Comparison of ENCODE assay signal across 8 cellular contexts in genomic region chr11:14643697-14644395, GRCh38. TPM values are rescaled to one million over a fixed set of nuclear protein-coding genes. Genes with fewer than 3 reads are reported as not detected.
DNase-seq lines count a peak whose midpoint lies in the region; ATAC-seq and TF ChIP-seq lines count a peak whose summit lies in the region.

Gene PDE3B, plus strand, starts transcription at chr11:14643804. Its CDS starts 272 bp downstream, at chr11:14644076.

- POLR2A ChIA-PET in PC-3 (lab: Charles Lee; ENCODE audit: unreplicated experiment), result no interaction called here
- POLR2A ChIA-PET in naive thymus-derived CD4-positive, alpha-beta T cell (lab: Charles Lee), result interaction anchor here (0.6 to 4.6 kb wide), 27 partner anchors 8 to 260 kb away, joined by 3 to 67 read pairs (median 6); partner anchors contain the start of genes CYP2R1 and PSMA1

- H3K27me3 ChIP-seq in HL-60 (ENCODE audit: insufficient read depth, poor library complexity, severe bottlenecking), result no peaks in the 10 kb centered on the region
- H3K27me3 ChIP-seq in PC-3 (ENCODE audit: low read length), result peaks cover 74% of the 10 kb centered on the region
- no peaks in the 10 kb centered on the region for H3K27me3 ChIP-seq in fibroblast of lung (ENCODE audit: control insufficient read depth, insufficient read depth, low read length)
- no peaks in the 10 kb centered on the region for H3K27me3 ChIP-seq in naive thymus-derived CD4-positive, alpha-beta T cell (ENCODE audit: control insufficient read depth in 2 of 2, insufficient read depth in 2 of 2, low read length in 2 of 2)

- H3K27ac ChIP-seq in HL-60 (replicated peaks) (peak within 1 kb of the TSS; percentile 92), PC-3 (ENCODE audit: low read length) (no peak within 1 kb of the TSS), fibroblast of lung (ENCODE audit: insufficient read depth, low read length) (peak within 1 kb of the TSS; percentile 50)
- peak within 1 kb of the TSS; percentile 89 for H3K27ac ChIP-seq in naive thymus-derived CD4-positive, alpha-beta T cell (ENCODE audit: low read depth, low read length)

- H3F3A ChIP-seq in PC-3 (ENCODE audit: low read length, unreplicated experiment), result no peaks in the 10 kb centered on the region

- peak; percentile 71 for DNase-seq in COLO829 (ENCODE audit: low spot score)
- peak; percentile 80 to 91 for DNase-seq in HL-60 (ENCODE audit: low read depth in 1 of 2, low spot score in 1 of 2)
- peak; percentile 27 for DNase-seq in PC-3
- peak; percentile 85 for DNase-seq in activated T-cell treated with anti-CD3 and anti-CD28 coated beads, Interleukin-2, amount 50 U/mL, for 24 hours
- peak; percentile 55 to 56 for DNase-seq in fibroblast of lung (ENCODE audit: low read depth in 2 of 2)
- peak; percentile 52 to 79 (median 66) for DNase-seq in naive thymus-derived CD4-positive, alpha-beta T cell
- peak; percentile 76 to 86 for DNase-seq in stimulated activated naive CD8-positive, alpha-beta T cell treated with anti-CD3 and anti-CD28 coated beads, Interleukin-15, amount 100 ng/mL, for 72 hours

- no TSS peak for BruUV-seq in PC-3 (replicated peaks; lab: Mats Ljungman, UMichigan)

- peak; percentile 61 for ATAC-seq in GM19455 (IDR thresholded peaks at IDR 0.05; ENCODE audit: unreplicated experiment)
- peak; percentile 78 for ATAC-seq in PC-3
- peak; percentile 78 for ATAC-seq in naive thymus-derived CD4-positive, alpha-beta T cell
- ATAC-seq in stimulated activated naive CD8-positive, alpha-beta T cell treated with anti-CD3 and anti-CD28 coated beads, Interleukin-15, amount 100 ng/mL, for 72 hours, result peak; percentile 85

- H3K4me1 ChIP-seq in PC-3 (ENCODE audit: insufficient read depth, low read length) (peaks cover 5% of the 10 kb centered on the region; the same call in 1 of the 2 replicates), fibroblast of lung (ENCODE audit: control insufficient read depth, extremely low read depth, insufficient read depth, low read length) (no peaks in the 10 kb centered on the region)
- H3K4me1 ChIP-seq in naive thymus-derived CD4-positive, alpha-beta T cell (ENCODE audit: control insufficient read depth in 2 of 2, insufficient read depth in 2 of 2, low read length in 2 of 2), result peaks cover 26 to 33% of the 10 kb centered on the region in 2 donors

- H3K36me3 ChIP-seq in PC-3 (ENCODE audit: low read depth, low read length) (no peaks in the 10 kb centered on the region), fibroblast of lung (ENCODE audit: control insufficient read depth, insufficient read depth, low read length) (no peaks in the 10 kb centered on the region)
- peaks cover 0 to 14% (median 0%) of the 10 kb centered on the region in 3 experiments for H3K36me3 ChIP-seq in naive thymus-derived CD4-positive, alpha-beta T cell (ENCODE audit: control insufficient read depth in 2 of 3, insufficient read depth in 3 of 3, low read length in 3 of 3)

- no peaks in the 10 kb centered on the region for H3K27me3 Mint-ChIP-seq in activated T-cell treated with anti-CD3 and anti-CD28 coated beads, Interleukin-2, amount 50 U/mL, for 24 hours
- H3K27me3 Mint-ChIP-seq in naive thymus-derived CD4-positive, alpha-beta T cell, result no peaks in the 10 kb centered on the region
- H3K27me3 Mint-ChIP-seq in stimulated activated naive CD8-positive, alpha-beta T cell treated with anti-CD3 and anti-CD28 coated beads, Interleukin-15, amount 100 ng/mL, for 72 hours, result no peaks in the 10 kb centered on the region

- peaks cover 69% of the 10 kb centered on the region for H3K36me3 Mint-ChIP-seq in activated T-cell treated with anti-CD3 and anti-CD28 coated beads, Interleukin-2, amount 50 U/mL, for 24 hours (ENCODE audit: low read depth)
- peaks cover 3 to 48% (median 6%) of the 10 kb centered on the region in 5 donors for H3K36me3 Mint-ChIP-seq in naive thymus-derived CD4-positive, alpha-beta T cell

- H3K4me2 ChIP-seq in PC-3 (ENCODE audit: low read length) (peak within 1 kb of the TSS; percentile 97), fibroblast of lung (ENCODE audit: extremely low read depth, insufficient read depth, low read length) (peak within 1 kb of the TSS; percentile 89)

- H3K4me3 Mint-ChIP-seq in activated T-cell treated with anti-CD3 and anti-CD28 coated beads, Interleukin-2, amount 50 U/mL, for 24 hours, result peak within 1 kb of the TSS; percentile 97
- H3K4me3 Mint-ChIP-seq in naive thymus-derived CD4-positive, alpha-beta T cell, result peak within 1 kb of the TSS; percentile 90 to 99 (median 94)
- peak within 1 kb of the TSS; percentile 74 to 96 for H3K4me3 Mint-ChIP-seq in stimulated activated naive CD8-positive, alpha-beta T cell treated with anti-CD3 and anti-CD28 coated beads, Interleukin-15, amount 100 ng/mL, for 72 hours

- no peak within 1 kb of the TSS for H3K9ac ChIP-seq in PC-3 (ENCODE audit: low read length)
- H3K9ac ChIP-seq in fibroblast of lung (ENCODE audit: insufficient read depth, low read length), result peak within 1 kb of the TSS; percentile 55

- H3K9me3 Mint-ChIP-seq in activated T-cell treated with anti-CD3 and anti-CD28 coated beads, Interleukin-2, amount 50 U/mL, for 24 hours, result no peaks in the 10 kb centered on the region
- peaks cover 0 to 1% (median 0%) of the 10 kb centered on the region in 11 donors for H3K9me3 Mint-ChIP-seq in naive thymus-derived CD4-positive, alpha-beta T cell
- no peaks in the 10 kb centered on the region for H3K9me3 Mint-ChIP-seq in stimulated activated naive CD8-positive, alpha-beta T cell treated with anti-CD3 and anti-CD28 coated beads, Interleukin-15, amount 100 ng/mL, for 72 hours

- H4K20me1 ChIP-seq in PC-3 (ENCODE audit: low read length) (no peaks in the 10 kb centered on the region), fibroblast of lung (ENCODE audit: control insufficient read depth, extremely low read depth, insufficient read depth, low read length) (no peaks in the 10 kb centered on the region)

- H3K4me1 Mint-ChIP-seq in activated T-cell treated with anti-CD3 and anti-CD28 coated beads, Interleukin-2, amount 50 U/mL, for 24 hours (ENCODE audit: low read depth), result peaks cover 57% of the 10 kb centered on the region
- peaks cover 23 to 65% (median 50%) of the 10 kb centered on the region in 7 donors for H3K4me1 Mint-ChIP-seq in naive thymus-derived CD4-positive, alpha-beta T cell
- peaks cover 31% of the 10 kb centered on the region for H3K4me1 Mint-ChIP-seq in stimulated activated naive CD8-positive, alpha-beta T cell treated with anti-CD3 and anti-CD28 coated beads, Interleukin-15, amount 100 ng/mL, for 72 hours

- peak within 1 kb of the TSS; percentile 78 for H2AFZ ChIP-seq in PC-3 (ENCODE audit: low read length)
- H2AFZ ChIP-seq in fibroblast of lung (ENCODE audit: low read length), result peak within 1 kb of the TSS; percentile 82

- no peaks in the 10 kb centered on the region for H3K9me3 ChIP-seq in PC-3 (ENCODE audit: low read length)
- H3K9me3 ChIP-seq in fibroblast of lung (ENCODE audit: control insufficient read depth, insufficient read depth, low read depth, low read length), result no peaks in the 10 kb centered on the region
- no peaks in the 10 kb centered on the region for H3K9me3 ChIP-seq in naive thymus-derived CD4-positive, alpha-beta T cell (ENCODE audit: control insufficient read depth in 2 of 3, low read length in 3 of 3)

- H3K9me2 ChIP-seq in PC-3 (replicated peaks; ENCODE audit: low read length), result no peaks in the 10 kb centered on the region

- CTCF ChIA-PET in PC-3 (lab: Charles Lee), result no interaction called here
- CTCF ChIA-PET in naive thymus-derived CD4-positive, alpha-beta T cell (lab: Charles Lee), result interaction anchor here (0.6 to 3.0 kb wide), 19 partner anchors 8 to 149 kb away, joined by 3 to 19 read pairs (median 4); no protein-coding TSS in a partner anchor

- H3K4me3 ChIP-seq in HL-60 (replicated peaks; ENCODE audit: insufficient read depth, low read length) (peak within 1 kb of the TSS; percentile 76), PC-3 (ENCODE audit: low read length) (peak within 1 kb of the TSS; percentile 68), fibroblast of lung (replicated peaks in 1 of 4; ENCODE audit: control extremely low read depth in 1 of 4, insufficient read depth in 1 of 4, low read depth in 3 of 4, low read length in 4 of 4) (peak within 1 kb of the TSS; percentile 67 to 88 (median 82))
- H3K4me3 ChIP-seq in naive thymus-derived CD4-positive, alpha-beta T cell (ENCODE audit: low read length), result peak within 1 kb of the TSS; percentile 68

- TF ChIP-seq CTCF in HL-60 (IDR thresholded peaks at IDR 0.05; ENCODE audit: insufficient read depth, low read length), result no peak
- TF ChIP-seq CTCF in PC-3 (conservative IDR thresholded peaks at IDR 0.05; ENCODE audit: low read depth, low read length), result no peak
- TF ChIP-seq CTCF in fibroblast of lung (conservative IDR thresholded peaks at IDR 0.05 in 1 of 2, IDR thresholded peaks at IDR 0.05 in 1 of 2; ENCODE audit: low read depth in 1 of 2, low read length in 2 of 2), result no peak

- intact Hi-C loops in PC-3 (cut with micrococcal nuclease), result loop anchor here (5.0 to 10.0 kb wide), 2 partner anchors 107 to 251 kb away; partner anchors contain the start of gene CYP2R1
- intact Hi-C loops in naive thymus-derived CD4-positive, alpha-beta T cell (cut with micrococcal nuclease), result loop anchor here (1.0 to 2.0 kb wide), 5 partner anchors 89 to 261 kb away; partner anchors contain the start of gene PSMA1 (in 2 of the 2)

- peak within 1 kb of the TSS; percentile 94 for H3K27ac Mint-ChIP-seq in activated T-cell treated with anti-CD3 and anti-CD28 coated beads, Interleukin-2, amount 50 U/mL, for 24 hours
- peak within 1 kb of the TSS; percentile 69 to 95 (median 92) for H3K27ac Mint-ChIP-seq in naive thymus-derived CD4-positive, alpha-beta T cell
- H3K27ac Mint-ChIP-seq in stimulated activated naive CD8-positive, alpha-beta T cell treated with anti-CD3 and anti-CD28 coated beads, Interleukin-15, amount 100 ng/mL, for 72 hours, result peak within 1 kb of the TSS; percentile 95 to 97

- H3K79me2 ChIP-seq in PC-3 (ENCODE audit: low read length), result no peaks in the 10 kb centered on the region
- H3K79me2 ChIP-seq in fibroblast of lung (ENCODE audit: control insufficient read depth, insufficient read depth, low read length), result no peaks in the 10 kb centered on the region

RNA-seq across cellular contexts. Expression of gene PDE3B, which starts in this region (rescaled TPM):
- total RNA-seq in PC-3 (2014; rRNA removed) (0.11 TPM in 1 of 2 replicates, not detected in the other), fibroblast of lung (9.2 and 11.2 TPM in 2 replicates)
- polyA plus RNA-seq in fibroblast of lung, result 0.43 and 2.4 TPM in 2 replicates
- polyA plus RNA-seq in fibroblast of lung (2012), result 0.37 and 1.8 TPM in 2 replicates
- 0.20 and 3.0 TPM in 2 replicates for polyA minus RNA-seq in fibroblast of lung (ENCODE audit: low replicate concordance)
- 100 to 1,000 TPM in 4 of 5 experiments, 10 to 100 TPM in 1; 79.6 to 268 (median 151) TPM for total RNA-seq in naive thymus-derived CD4-positive, alpha-beta T cell
- 10 to 100 TPM; 49.7 to 81.2 TPM for polyA plus RNA-seq in naive thymus-derived CD4-positive, alpha-beta T cell

Comparison
In these comparisons a context has a peak if more than half of its experiments do, and no peak if none do; other contexts are left out.
1. RNA of gene PDE3B (polyA plus RNA-seq): 49.7 to 81.2 TPM in naive thymus-derived CD4-positive, alpha-beta T cell; 0.37 to 2.4 TPM in fibroblast of lung; every median in the first group is over 10 times any median in the second.
2. Peak in DNase-seq, ATAC-seq, H3K4me3 ChIP-seq and H3K4me2 ChIP-seq in PC-3; RNA of the gene not detected or under 1 TPM.
3. DNase-seq: peak in every context shown above with its lines; median percentile 86 in HL-60; 85 in activated T-cell treated with anti-CD3 and anti-CD28 coated beads, Interleukin-2, amount 50 U/mL, for 24 hours; 81 in stimulated activated naive CD8-positive, alpha-beta T cell treated with anti-CD3 and anti-CD28 coated beads, Interleukin-15, amount 100 ng/mL, for 72 hours; 71 in COLO829; 66 in naive thymus-derived CD4-positive, alpha-beta T cell; 56 in fibroblast of lung; 27 in PC-3.
4. Peak in every context shown above with its lines, with median percentiles within 50 percentile points of each other: ATAC-seq, H3K4me3 ChIP-seq, H3K27ac Mint-ChIP-seq and H3K4me3 Mint-ChIP-seq.